In the genomic region with DNA sequence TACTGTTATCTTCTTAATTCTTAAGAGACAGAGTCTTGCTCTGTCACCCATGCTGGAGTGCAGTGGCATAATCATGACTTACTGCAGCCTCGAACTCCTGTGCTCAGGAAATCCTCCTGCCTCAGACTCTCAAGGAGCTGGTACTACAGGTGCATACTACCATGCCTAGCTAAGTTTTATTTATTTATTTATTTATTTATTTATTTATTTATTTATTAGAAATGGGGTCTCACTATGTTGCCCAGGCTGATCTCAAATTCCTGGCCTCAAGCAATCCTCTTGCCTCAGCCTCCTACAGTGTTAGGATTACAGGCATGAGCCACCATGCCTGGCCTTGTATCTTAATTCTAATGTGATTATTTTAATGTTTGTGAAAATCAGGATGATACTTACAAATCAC, we compare ENCODE assay signal across 8 cellular contexts.
"Had no signal": no experiment of that assay in that cellular context is flagged by ENCODE, and none has a peak within 500 bp of the region (broad histone marks: within the 10 kb centered on the region; RNA-seq: fewer than 3 reads in every experiment).

No MANE protein-coding gene starts in this region.

- DNase-seq: IMR-90, Kasumi-1, KBM-7, KG1 had no signal

- FAIRE-seq: HepG2, HTR-8/SVneo had no signal

- H3K27ac ChIP-seq: HL-60, KMS-11 had no signal

- H3K9ac ChIP-seq: KMS-11 had no signal

- ATAC-seq: HepG2 had no signal

- H3K4me2 ChIP-seq: KMS-11 had no signal
